2 cellular contexts compared by ENCODE assay signal in genomic region chr16:84143081-84143480, GRCh38.
TF ChIP-seq lines count a peak whose summit lies in the region.

No MANE protein-coding gene starts in this region.

TF ChIP-seq in GM23338, 12 proteins besides CTCF, POLR2A, EP300 and RAD21:
- TF ChIP-seq EZH2phosphoT487 (IDR thresholded peaks at IDR 0.05; ENCODE audit: unreplicated experiment) (no peak), ZNF462 (CRISPR knock-in tag; IDR thresholded peaks at IDR 0.05) (no peak), ZNF331 (CRISPR knock-in tag; IDR thresholded peaks at IDR 0.05; ENCODE audit: low read depth) (no peak), ZNF114 (CRISPR knock-in tag; IDR thresholded peaks at IDR 0.05) (no peak), EZH2 (IDR thresholded peaks at IDR 0.05; ENCODE audit: low read depth, unreplicated experiment) (no peak), POLR2AphosphoS5 (IDR thresholded peaks at IDR 0.05; ENCODE audit: low read depth) (no peak), NANOG (IDR thresholded peaks at IDR 0.05; ENCODE audit: borderline replicate concordance) (no peak), JUNB (IDR thresholded peaks at IDR 0.05; ENCODE audit: unreplicated experiment) (no peak), STAT1 (IDR thresholded peaks at IDR 0.05; ENCODE audit: unreplicated experiment) (no peak), CREB1 (CRISPR knock-in tag; IDR thresholded peaks at IDR 0.05; ENCODE audit: low read depth) (no peak)
- TF ChIP-seq, protein P1, sequence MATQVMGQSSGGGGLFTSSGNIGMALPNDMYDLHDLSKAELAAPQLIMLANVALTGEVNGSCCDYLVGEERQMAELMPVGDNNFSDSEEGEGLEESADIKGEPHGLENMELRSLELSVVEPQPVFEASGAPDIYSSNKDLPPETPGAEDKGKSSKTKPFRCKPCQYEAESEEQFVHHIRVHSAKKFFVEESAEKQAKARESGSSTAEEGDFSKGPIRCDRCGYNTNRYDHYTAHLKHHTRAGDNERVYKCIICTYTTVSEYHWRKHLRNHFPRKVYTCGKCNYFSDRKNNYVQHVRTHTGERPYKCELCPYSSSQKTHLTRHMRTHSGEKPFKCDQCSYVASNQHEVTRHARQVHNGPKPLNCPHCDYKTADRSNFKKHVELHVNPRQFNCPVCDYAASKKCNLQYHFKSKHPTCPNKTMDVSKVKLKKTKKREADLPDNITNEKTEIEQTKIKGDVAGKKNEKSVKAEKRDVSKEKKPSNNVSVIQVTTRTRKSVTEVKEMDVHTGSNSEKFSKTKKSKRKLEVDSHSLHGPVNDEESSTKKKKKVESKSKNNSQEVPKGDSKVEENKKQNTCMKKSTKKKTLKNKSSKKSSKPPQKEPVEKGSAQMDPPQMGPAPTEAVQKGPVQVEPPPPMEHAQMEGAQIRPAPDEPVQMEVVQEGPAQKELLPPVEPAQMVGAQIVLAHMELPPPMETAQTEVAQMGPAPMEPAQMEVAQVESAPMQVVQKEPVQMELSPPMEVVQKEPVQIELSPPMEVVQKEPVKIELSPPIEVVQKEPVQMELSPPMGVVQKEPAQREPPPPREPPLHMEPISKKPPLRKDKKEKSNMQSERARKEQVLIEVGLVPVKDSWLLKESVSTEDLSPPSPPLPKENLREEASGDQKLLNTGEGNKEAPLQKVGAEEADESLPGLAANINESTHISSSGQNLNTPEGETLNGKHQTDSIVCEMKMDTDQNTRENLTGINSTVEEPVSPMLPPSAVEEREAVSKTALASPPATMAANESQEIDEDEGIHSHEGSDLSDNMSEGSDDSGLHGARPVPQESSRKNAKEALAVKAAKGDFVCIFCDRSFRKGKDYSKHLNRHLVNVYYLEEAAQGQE (IDR thresholded peaks at IDR 0.05; ENCODE audit: unreplicated experiment), result no peak
- TF ChIP-seq, protein P2, sequence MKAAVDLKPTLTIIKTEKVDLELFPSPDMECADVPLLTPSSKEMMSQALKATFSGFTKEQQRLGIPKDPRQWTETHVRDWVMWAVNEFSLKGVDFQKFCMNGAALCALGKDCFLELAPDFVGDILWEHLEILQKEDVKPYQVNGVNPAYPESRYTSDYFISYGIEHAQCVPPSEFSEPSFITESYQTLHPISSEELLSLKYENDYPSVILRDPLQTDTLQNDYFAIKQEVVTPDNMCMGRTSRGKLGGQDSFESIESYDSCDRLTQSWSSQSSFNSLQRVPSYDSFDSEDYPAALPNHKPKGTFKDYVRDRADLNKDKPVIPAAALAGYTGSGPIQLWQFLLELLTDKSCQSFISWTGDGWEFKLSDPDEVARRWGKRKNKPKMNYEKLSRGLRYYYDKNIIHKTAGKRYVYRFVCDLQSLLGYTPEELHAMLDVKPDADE (IDR thresholded peaks at IDR 0.05), result no peak
TF ChIP-seq in GM23338: peak in this region for 0.

TF ChIP-seq in GM12891, 5 proteins besides CTCF, POLR2A, EP300 and RAD21:
- TF ChIP-seq SPI1 (IDR thresholded peaks at IDR 0.05; ENCODE audit: low read depth, low read length) (no peak), TAF1 (IDR thresholded peaks at IDR 0.05; ENCODE audit: low read depth, low read length) (no peak), POLR2AphosphoS5 (IDR thresholded peaks at IDR 0.05; ENCODE audit: low read depth, low read length) (no peak), PAX5 (IDR thresholded peaks at IDR 0.05; ENCODE audit: insufficient read depth, low read length, severe bottlenecking) (no peak), POU2F2 (IDR thresholded peaks at IDR 0.05; ENCODE audit: low read depth, low read length) (no peak)
